In genomic region chr5:176365663-176366574, GRCh38 we compare ENCODE assay signal across 8 cellular contexts. TPM values are rescaled to one million over a fixed set of nuclear protein-coding genes. Genes with fewer than 3 reads are reported as not detected.
DNase-seq lines count a peak whose midpoint lies in the region; ATAC-seq and TF ChIP-seq lines count a peak whose summit lies in the region.

No MANE protein-coding gene starts in this region.

- CTCF ChIA-PET in activated CD8-positive, alpha-beta T cell treated with anti-CD3 and anti-CD28 coated beads, Interleukin-2, amount 10 ng/mL, durations not matched to agents 7 days and 5 days (lab: Charles Lee) = interaction anchor here (1.1 kb wide), 1 partner anchor 82 kb away, joined by 3 read pairs; the partner anchor contains the start of gene FAF2

- H3K4me3 ChIP-seq in GM12864 (ENCODE audit: low read depth, low read length) = peak overlapping the region; percentile 74
- H3K4me3 ChIP-seq in esophagus squamous epithelium = peak overlapping the region; percentile 61 to 73 (median 70)
- H3K4me3 ChIP-seq in tibial nerve = peak overlapping the region; percentile 61 to 92 (median 82)

- TF ChIP-seq POLR2A in esophagus squamous epithelium (IDR thresholded peaks at IDR 0.05) = no peak
- peak in 1 of 2 donors; percentile 21 for TF ChIP-seq POLR2A in tibial nerve (IDR thresholded peaks at IDR 0.05)

- POLR2A ChIA-PET in activated CD8-positive, alpha-beta T cell treated with anti-CD3 and anti-CD28 coated beads, Interleukin-2, amount 10 ng/mL, durations not matched to agents 7 days and 5 days (lab: Charles Lee) = no interaction called here

- H3K27me3 ChIP-seq in esophagus squamous epithelium (no peaks in the 10 kb centered on the region), tibial nerve (no peaks in the 10 kb centered on the region)

- peaks cover 9% of the 10 kb centered on the region for H3K36me3 Mint-ChIP-seq in activated CD8-positive, alpha-beta T cell treated with anti-CD3 and anti-CD28 coated beads, Interleukin-2, amount 10 ng/mL, durations not matched to agents 7 days and 5 days (ENCODE audit: low read depth)
- peaks cover 0 to 8% of the 10 kb centered on the region in 2 donors for H3K36me3 Mint-ChIP-seq in naive B cell

- peaks cover 35% of the 10 kb centered on the region for H3K4me1 Mint-ChIP-seq in activated CD8-positive, alpha-beta T cell treated with anti-CD3 and anti-CD28 coated beads, Interleukin-2, amount 10 ng/mL, durations not matched to agents 7 days and 5 days (ENCODE audit: low read depth)
- H3K4me1 Mint-ChIP-seq in naive B cell = peaks cover 24 to 38% (median 31%) of the 10 kb centered on the region in 3 donors

- peak overlapping the region; percentile 76 to 79 (median 78) for H3K27ac ChIP-seq in esophagus squamous epithelium
- peak overlapping the region; percentile 63 to 87 (median 82) for H3K27ac ChIP-seq in tibial nerve

- H3K36me3 ChIP-seq in esophagus squamous epithelium (peaks cover 0 to 36% (median 5%) of the 10 kb centered on the region in 3 donors), tibial nerve (peaks cover 0 to 39% (median 0%) of the 10 kb centered on the region in 3 donors)

- H3K4me3 Mint-ChIP-seq in activated CD8-positive, alpha-beta T cell treated with anti-CD3 and anti-CD28 coated beads, Interleukin-2, amount 10 ng/mL, durations not matched to agents 7 days and 5 days = peak overlapping the region; percentile 72
- H3K4me3 Mint-ChIP-seq in naive B cell = peak overlapping the region; percentile 69 to 96 (median 79)

- TF ChIP-seq CTCF in GM12864 (IDR thresholded peaks at IDR 0.05; ENCODE audit: low read depth, low read length, missing control alignments) = no peak
- TF ChIP-seq CTCF in esophagus squamous epithelium (IDR thresholded peaks at IDR 0.05) = no peak
- no peak for TF ChIP-seq CTCF in tibial nerve (IDR thresholded peaks at IDR 0.05)

- H3K9me3 Mint-ChIP-seq in activated CD8-positive, alpha-beta T cell treated with anti-CD3 and anti-CD28 coated beads, Interleukin-2, amount 10 ng/mL, durations not matched to agents 7 days and 5 days (ENCODE audit: insufficient read depth) = no peaks in the 10 kb centered on the region
- no peaks in the 10 kb centered on the region for H3K9me3 Mint-ChIP-seq in naive B cell

- H3K27ac Mint-ChIP-seq in activated CD8-positive, alpha-beta T cell treated with anti-CD3 and anti-CD28 coated beads, Interleukin-2, amount 10 ng/mL, durations not matched to agents 7 days and 5 days = peak overlapping the region; percentile 55
- H3K27ac Mint-ChIP-seq in naive B cell = peak overlapping the region in 2 of 6 donors; percentile 34 to 39

- 6% methylated on average over 28 of the region's 95 CpGs; no CpG with 5 or more reads in 1 of the 2 donors for WGBS in esophagus squamous epithelium, 2 donors
- WGBS in tibial nerve, 2 donors = 13 to 17% methylated on average over 34 to 47 of the region's 95 CpGs

- intact Hi-C loops in esophagus squamous epithelium (cut with DNase I) = no loop called here

- H3K4me1 ChIP-seq in esophagus squamous epithelium (peaks cover 0 to 36% (median 9%) of the 10 kb centered on the region in 3 donors), tibial nerve (peaks cover 0 to 17% (median 5%) of the 10 kb centered on the region in 4 donors)

- no peak for TF ChIP-seq EP300 in tibial nerve (IDR thresholded peaks at IDR 0.05)

- no peaks in the 10 kb centered on the region for H3K27me3 Mint-ChIP-seq in activated CD8-positive, alpha-beta T cell treated with anti-CD3 and anti-CD28 coated beads, Interleukin-2, amount 10 ng/mL, durations not matched to agents 7 days and 5 days (ENCODE audit: low read depth)
- H3K27me3 Mint-ChIP-seq in naive B cell = no peaks in the 10 kb centered on the region

- ATAC-seq in HG03045 (IDR thresholded peaks at IDR 0.05; ENCODE audit: unreplicated experiment) (peak; percentile 21), naive B cell (ENCODE audit: low read depth in 2 of 2) (no peak)
- peak; percentile 5 for ATAC-seq in activated CD8-positive, alpha-beta T cell treated with anti-CD3 and anti-CD28 coated beads, Interleukin-2, amount 10 ng/mL, durations not matched to agents 7 days and 5 days

- no peaks in the 10 kb centered on the region for H3K9me3 ChIP-seq in esophagus squamous epithelium
- no peaks in the 10 kb centered on the region for H3K9me3 ChIP-seq in tibial nerve

- DNase-seq in GM12864 (ENCODE audit: low read depth) (no peak), esophagus squamous epithelium (lab: John Stamatoyannopoulos, UW) (no peak), naive B cell (no peak), tibial nerve (ENCODE audit: low spot score in 2 of 2) (no peak), OCI-M2 (lab: John Stamatoyannopoulos, UW; ENCODE audit: unreplicated experiment) (no peak), RPMI8226 (no peak)
- DNase-seq in activated CD8-positive, alpha-beta T cell treated with anti-CD3 and anti-CD28 coated beads, Interleukin-2, amount 10 ng/mL, durations not matched to agents 7 days and 5 days = peak; percentile 48

RNA-seq across cellular contexts. Expression of gene ARL10, which starts 0.6 kb away (rescaled TPM):
- total RNA-seq in activated CD8-positive, alpha-beta T cell treated with anti-CD3 and anti-CD28 coated beads, Interleukin-2, amount 10 ng/mL, durations not matched to agents 7 days and 5 days = 10 to 100 TPM in 1 of 2 experiments, 1 to 10 TPM in 1; 8.6 to 11.0 TPM
- 10 to 100 TPM in 1 of 4 donors, 1 to 10 TPM in 3; 2.4 to 10.1 (median 6.3) TPM for total RNA-seq in esophagus squamous epithelium
- 1 to 10 TPM; 1.8 to 4.1 (median 2.5) TPM for polyA plus RNA-seq in naive B cell (ENCODE audit: low read depth in 6 of 6)
- total RNA-seq in tibial nerve = 10 to 100 TPM; 12.0 to 54.6 (median 16.9) TPM

RNA-seq across cellular contexts. Expression of gene KIAA1191, which starts 4.4 kb away (rescaled TPM):
- total RNA-seq in activated CD8-positive, alpha-beta T cell treated with anti-CD3 and anti-CD28 coated beads, Interleukin-2, amount 10 ng/mL, durations not matched to agents 7 days and 5 days = 10 to 100 TPM; 51.0 to 55.7 TPM
- 10 to 100 TPM; 57.0 to 99.9 (median 73.7) TPM for total RNA-seq in esophagus squamous epithelium
- polyA plus RNA-seq in naive B cell (ENCODE audit: low read depth in 6 of 6) = 10 to 100 TPM; 46.8 to 56.4 (median 53.5) TPM
- total RNA-seq in tibial nerve = 10 to 100 TPM; 77.9 to 91.3 (median 90.0) TPM

RNA-seq across cellular contexts. Expression of gene NOP16, which starts 22.5 kb away (rescaled TPM):
- total RNA-seq in activated CD8-positive, alpha-beta T cell treated with anti-CD3 and anti-CD28 coated beads, Interleukin-2, amount 10 ng/mL, durations not matched to agents 7 days and 5 days = 10 to 100 TPM; 44.5 to 46.3 TPM
- total RNA-seq in esophagus squamous epithelium (10 to 100 TPM; 19.9 to 38.0 (median 30.9) TPM), tibial nerve (10 to 100 TPM in 1 of 4 donors, 1 to 10 TPM in 3; 6.1 to 17.7 (median 6.6) TPM)
- 10 to 100 TPM; 15.9 to 39.6 (median 26.5) TPM for polyA plus RNA-seq in naive B cell (ENCODE audit: low read depth in 6 of 6)

RNA-seq across cellular contexts. Expression of gene HIGD2A, which starts 22.6 kb away (rescaled TPM):
- total RNA-seq in activated CD8-positive, alpha-beta T cell treated with anti-CD3 and anti-CD28 coated beads, Interleukin-2, amount 10 ng/mL, durations not matched to agents 7 days and 5 days = 100 to 1,000 TPM; 129 to 142 TPM
- total RNA-seq in esophagus squamous epithelium = 100 to 1,000 TPM in 2 of 4 donors, 10 to 100 TPM in 2; 77.2 to 122 (median 90.3) TPM
- 100 to 1,000 TPM; 137 to 220 (median 172) TPM for polyA plus RNA-seq in naive B cell (ENCODE audit: low read depth in 6 of 6)
- total RNA-seq in tibial nerve = 10 to 100 TPM; 54.3 to 96.3 (median 85.1) TPM

RNA-seq across cellular contexts. Expression of gene CLTB, which starts 50.4 kb away (rescaled TPM):
- 10 to 100 TPM; 65.4 to 67.7 TPM for total RNA-seq in activated CD8-positive, alpha-beta T cell treated with anti-CD3 and anti-CD28 coated beads, Interleukin-2, amount 10 ng/mL, durations not matched to agents 7 days and 5 days
- total RNA-seq in esophagus squamous epithelium = 100 to 1,000 TPM; 347 to 732 (median 444) TPM
- 10 to 100 TPM; 42.3 to 64.4 (median 55.2) TPM for polyA plus RNA-seq in naive B cell (ENCODE audit: low read depth in 6 of 6)
- total RNA-seq in tibial nerve = 100 to 1,000 TPM; 183 to 233 (median 197) TPM

Comparison
In these comparisons a context has a peak if more than half of its experiments do, and no peak if none do; other contexts are left out.
1. ATAC-seq: peak in HG03045 (single experiment) and activated CD8-positive, alpha-beta T cell treated with anti-CD3 and anti-CD28 coated beads, Interleukin-2, amount 10 ng/mL, durations not matched to agents 7 days and 5 days (single experiment); none in naive B cell (0 of 2).
2. Peak in every context shown above with its lines, with median percentiles within 50 percentile points of each other: H3K4me3 ChIP-seq.